Comparison of ENCODE assay signal across 8 cellular contexts in genomic region chr10:79446451-79447020, GRCh38. TPM values are rescaled to one million over a fixed set of nuclear protein-coding genes. Genes with fewer than 3 reads are reported as not detected.
A peak's percentile ranks its signal among the peaks of the same experiment; 100 is the strongest.
DNase-seq lines count a peak whose midpoint lies in the region; ATAC-seq, FAIRE-seq and TF ChIP-seq lines count a peak whose summit lies in the region.

No MANE protein-coding gene starts in this region.

- H3K27ac ChIP-seq in RWPE1 (peak overlapping the region; percentile 76), caudate nucleus (ENCODE audit: low read depth, low read length) (peak overlapping the region; percentile 89), HepG2 (ENCODE audit: extremely low read length, insufficient read depth, low read length) (no peak overlapping the region), substantia nigra (ENCODE audit: low read depth, low read length, poor library complexity, severe bottlenecking) (peak overlapping the region; percentile 83)

- peak overlapping the region; percentile 89 for H3K4me2 ChIP-seq in HepG2 (ENCODE audit: low read depth, low read length)

- H3K27me3 ChIP-seq in HepG2 (ENCODE audit: control insufficient read depth in 1 of 2, insufficient read depth in 2 of 2, low read length in 2 of 2) = peaks cover 2 to 23% of the 10 kb centered on the region in 2 experiments; a peak in 4 of 5 replicates

- TF ChIP-seq EP300 in HepG2 (IDR thresholded peaks at IDR 0.05; ENCODE audit: low read depth in 2 of 2, low read length in 2 of 2) (no peak), HepG2 (CRISPR knock-in tag; IDR thresholded peaks at IDR 0.05; ENCODE audit: borderline replicate concordance) (no peak)

- no peak overlapping the region for H2AFZ ChIP-seq in HepG2 (ENCODE audit: low read length)

- ATAC-seq in HepG2 = peak; percentile 7; the same call in 2 of the 3 replicates
- ATAC-seq in GM18907 (IDR thresholded peaks at IDR 0.05; ENCODE audit: unreplicated experiment) = no peak
- no peak for ATAC-seq in HG03432 (IDR thresholded peaks at IDR 0.05; ENCODE audit: unreplicated experiment)

- no peaks in the 10 kb centered on the region for H3K36me3 ChIP-seq in HepG2 (replicated peaks in 1 of 2; ENCODE audit: control insufficient read depth in 1 of 2, insufficient read depth in 2 of 2, low read length in 2 of 2)

- FAIRE-seq in HepG2 (lab: Jason Lieb, UNC) = no peak

- no peak overlapping the region for H3K9ac ChIP-seq in HepG2 (ENCODE audit: insufficient read depth, low read depth, low read length)

- intact Hi-C loops in HepG2 (cut with micrococcal nuclease; ENCODE audit: unreplicated experiment) = loop anchor here (1.0 to 5.0 kb wide), 2 partner anchors 9 to 44 kb away; no protein-coding TSS in a partner anchor

- no peaks in the 10 kb centered on the region for H3K79me2 ChIP-seq in HepG2 (ENCODE audit: insufficient read depth, low read length)

- H3K4me1 ChIP-seq in HepG2 (ENCODE audit: insufficient read depth, low read length) = peaks cover 54% of the 10 kb centered on the region

- DNase-seq in D341Med (ENCODE audit: low spot score) (peak; percentile 70), RWPE1 (ENCODE audit: low spot score) (no peak), caudate nucleus (lab: John Stamatoyannopoulos, UW) (peak in 15 of 61 donors; percentile 7 to 82 (median 43)), HepG2 (ENCODE audit: low spot score) (no peak), substantia nigra (lab: John Stamatoyannopoulos, UW) (peak in 20 of 49 donors; percentile 36 to 93 (median 57)), NCI-H774 (lab: John Stamatoyannopoulos, UW) (no peak)

- H4K20me1 ChIP-seq in HepG2 (ENCODE audit: insufficient read depth, low read length) = no peaks in the 10 kb centered on the region

- no peak for TF ChIP-seq POLR2A in HepG2 (IDR thresholded peaks at IDR 0.05; ENCODE audit: insufficient read depth in 1 of 2, low read depth in 2 of 2, low read length in 2 of 2)

- H3K9me3 ChIP-seq in HepG2 (ENCODE audit: low read length) = no peaks in the 10 kb centered on the region

- no peak for TF ChIP-seq RAD21 in HepG2 (CRISPR knock-in tag; IDR thresholded peaks at IDR 0.05)

- no peak for TF ChIP-seq CTCF in RWPE1 (conservative IDR thresholded peaks at IDR 0.05; ENCODE audit: low read depth)
- no peak for TF ChIP-seq CTCF in HepG2 (CRISPR knock-in tag; IDR thresholded peaks at IDR 0.05)

- peak overlapping the region; percentile 47 to 77 (median 53); a peak in 5 of 6 replicates for H3K4me3 ChIP-seq in HepG2 (replicated peaks in 1 of 3; ENCODE audit: insufficient read depth in 1 of 3, low read depth in 2 of 3, low read length in 3 of 3)

- CTCF ChIA-PET in RWPE1 (lab: Yijun Ruan, JAX) (interaction anchor here (0.6 kb wide), 1 partner anchor 1219 kb away, joined by 3 read pairs; no protein-coding TSS in a partner anchor), HepG2 (lab: Yijun Ruan, JAX; ENCODE audit: low intra/inter-chr PET ratio, low total read pairs) (no interaction called here)

- POLR2A ChIA-PET in RWPE1 (lab: Yijun Ruan, JAX; ENCODE audit: low non-redundant PET) (no interaction called here), HepG2 (lab: Yijun Ruan, JAX) (interaction anchor here (1.2 to 2.2 kb wide), 3 partner anchors 15 to 22 kb away, joined by 3 to 18 read pairs (median 10); no protein-coding TSS in a partner anchor)

- in situ Hi-C loops in HepG2 (cut with HindIII; ENCODE audit: extremely low pct_ligation_motif_present, low pct_unique_long_range_greater_than_20kb) = no loop called here

- WGBS in HepG2 (ENCODE audit: low lambda C conversion rate) = 13% methylated on average over 31 of the region's 35 CpGs

- BruUV-seq in HepG2 (replicated peaks; lab: Mats Ljungman, UMichigan) = no TSS peak

TF ChIP-seq in HepG2, 621 proteins besides CTCF, POLR2A, EP300 and RAD21 (continues in another document):
- TF ChIP-seq JDP2 (CRISPR knock-in tag; IDR thresholded peaks at IDR 0.05; ENCODE audit: borderline replicate concordance) = no peak
- no peak for TF ChIP-seq ZNF136 (CRISPR knock-in tag; IDR thresholded peaks at IDR 0.05; ENCODE audit: low read depth)
- TF ChIP-seq ZFP91 (CRISPR knock-in tag; IDR thresholded peaks at IDR 0.05; ENCODE audit: borderline replicate concordance) = 0 out of 2 replicates have a peak, but pooled peaks have one; percentile 15
- TF ChIP-seq E2F5 (CRISPR knock-in tag; conservative IDR thresholded peaks at IDR 0.05) = no peak
- TF ChIP-seq ZNF629 (CRISPR knock-in tag; conservative IDR thresholded peaks at IDR 0.05) = peak; percentile 78
- TF ChIP-seq ESRRA (CRISPR knock-in tag; IDR thresholded peaks at IDR 0.05; ENCODE audit: low read depth) = peak; percentile 76; the same call in 1 of the 2 replicates
- no peak for TF ChIP-seq KLF12 (CRISPR knock-in tag; IDR thresholded peaks at IDR 0.05; ENCODE audit: borderline replicate concordance)
- TF ChIP-seq ZFP62 (CRISPR knock-in tag; IDR thresholded peaks at IDR 0.05) = no peak
- TF ChIP-seq SPEN (CRISPR knock-in tag; IDR thresholded peaks at IDR 0.05; ENCODE audit: low read depth) = no peak
- no peak for TF ChIP-seq HIC2 (CRISPR knock-in tag; IDR thresholded peaks at IDR 0.05; ENCODE audit: low read depth)
- TF ChIP-seq FOXK2 (IDR thresholded peaks at IDR 0.05) = no peak
- no peak for TF ChIP-seq TCF7L2 (IDR thresholded peaks at IDR 0.05; ENCODE audit: low read depth, low read length)

RNA-seq across cellular contexts. Expression of gene ZCCHC24, which starts 1.1 kb away (rescaled TPM):
- total RNA-seq in HepG2 (2016; rRNA removed; fragmentation: Illumina TruSeq; extraction: Trizol) = 3.1 and 3.9 TPM in 2 replicates
- total RNA-seq in HepG2 (2016; cell fraction: cytosol; rRNA removed; fragmentation: Illumina TruSeq; extraction: Trizol; ENCODE audit: low read depth) = 0.62 and 0.81 TPM in 2 replicates
- total RNA-seq in HepG2 (2016; cell fraction: insoluble cytoplasmic fraction; rRNA removed; fragmentation: Illumina TruSeq; extraction: Trizol) = 3.5 and 3.6 TPM in 2 replicates
- 3.7 and 4.0 TPM in 2 replicates for total RNA-seq in HepG2 (2016; cell fraction: membrane; rRNA removed; fragmentation: Illumina TruSeq; extraction: Trizol)
- total RNA-seq in HepG2 (2016; cell fraction: nucleus; rRNA removed; fragmentation: Illumina TruSeq; extraction: Trizol) = 2.4 and 2.5 TPM in 2 replicates
- 7.7 and 7.9 TPM in 2 replicates for polyA plus RNA-seq in HepG2 (2011; rRNA removed)
- polyA plus RNA-seq in HepG2 (2011; cell fraction: cytosol; rRNA removed) = 6.1 and 7.9 TPM in 2 replicates
- 5.9 and 9.2 TPM in 2 replicates for polyA plus RNA-seq in HepG2 (2011; cell fraction: nucleus; rRNA removed)
- 3.8 and 4.0 TPM in 2 replicates for polyA plus RNA-seq in HepG2 (2012)
- 0.43 and 0.45 TPM in 2 replicates for polyA plus RNA-seq in HepG2 (2016; cell fraction: cytosol; fragmentation: Illumina TruSeq; extraction: Trizol; ENCODE audit: low read depth)
- 5.1 and 5.5 TPM in 2 replicates for polyA plus RNA-seq in HepG2 (2016; cell fraction: insoluble cytoplasmic fraction; fragmentation: Illumina TruSeq; extraction: Trizol; ENCODE audit: low read depth)
- polyA plus RNA-seq in HepG2 (2016; cell fraction: membrane; fragmentation: Illumina TruSeq; extraction: Trizol; ENCODE audit: low read depth) = 2.8 and 3.1 TPM in 2 replicates
- polyA plus RNA-seq in HepG2 (2016; cell fraction: nucleus; fragmentation: Illumina TruSeq; extraction: Trizol; ENCODE audit: insufficient read depth, low read depth) = 4.3 and 4.9 TPM in 2 replicates
- polyA minus RNA-seq in HepG2 (2011; rRNA and poly(A)+ RNA removed; ENCODE audit: low replicate concordance) = 4.8 and 18.6 TPM in 2 replicates
- 7.8 and 8.3 TPM in 2 replicates for polyA minus RNA-seq in HepG2 (2011; cell fraction: cytosol; rRNA and poly(A)+ RNA removed)
- polyA minus RNA-seq in HepG2 (2011; cell fraction: nucleus; rRNA and poly(A)+ RNA removed) = 3.5 and 3.6 TPM in 2 replicates
